ENCODE assay signal across 35 cellular contexts in the genomic region with DNA sequence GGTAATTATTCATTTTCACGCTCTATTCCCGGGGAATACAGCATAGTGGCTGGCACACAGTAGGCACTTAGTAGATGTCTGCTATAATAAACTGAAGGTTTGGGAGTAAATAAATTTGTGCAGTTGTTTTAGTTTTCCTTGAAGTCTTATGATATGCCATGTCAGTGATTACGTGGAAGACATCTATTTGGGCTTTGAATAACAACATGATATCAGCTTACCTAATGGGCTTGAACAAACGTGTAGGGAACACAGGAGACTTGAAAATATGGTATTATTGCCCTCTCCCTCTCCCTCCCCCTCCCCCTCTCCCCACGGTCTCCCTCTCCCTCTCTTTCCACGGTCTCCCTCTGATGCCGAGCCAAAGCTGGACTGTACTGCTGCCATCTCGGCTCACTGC.
"Had no signal": no experiment of that assay in that cellular context is flagged by ENCODE, and none has a peak within 500 bp of the region (broad histone marks: within the 10 kb centered on the region; RNA-seq: fewer than 3 reads in every experiment).

No MANE protein-coding gene starts in this region.

- H3K4me1 Mint-ChIP-seq: activated B cell treated with CpG ODN at 0.5 μM for 24 hours; activated CD4-positive, alpha-beta T cell treated with anti-CD3 and anti-CD28 coated beads, Interleukin-2, amount 10 ng/mL, durations not matched to agents 24 days and 14 days; activated naive CD8-positive, alpha-beta T cell treated with anti-CD3 and anti-CD28 coated beads for 36 hours; activated T-helper 17 cell treated with anti-CD3 and anti-CD28 coated beads, Interleukin-2, amount 50 U/mL, for 72 hours had no signal

- H3K9me3 Mint-ChIP-seq: activated CD4-positive, alpha-beta memory T cell treated with anti-CD3 and anti-CD28 coated beads for 36 hours; activated CD4-positive, alpha-beta T cell treated with anti-CD3 and anti-CD28 coated beads, Interleukin-2, amount 10 ng/mL, durations not matched to agents 24 days and 14 days; activated CD8-positive, alpha-beta T cell treated with anti-CD3 and anti-CD28 coated beads for 36 hours; activated T-cell treated with anti-CD3 and anti-CD28 coated beads, Interleukin-2, amount 50 U/mL, for 4 hours; activated T-cell treated with anti-CD3 and anti-CD28 coated beads, Interleukin-2, amount 50 U/mL, for 72 hours; activated T-helper 1 cell treated with anti-CD3 and anti-CD28 coated beads, Interleukin-12 subunit alpha, Interleukin-12 subunit beta, Interleukin-2, Interleukin-4 antibody, amounts not matched to agents 30 ng/mL and 10 ng/mL and 1 ng/mL, durations not matched to agents 14 hours and 24 hours and 36 hours; activated T-helper 17 cell treated with anti-CD3 and anti-CD28 coated beads, Interleukin-2, amount 50 U/mL, for 72 hours; T-helper 1 cell treated with Interleukin-12 subunit alpha and Interleukin-12 subunit beta and Interleukin-4 antibody, amounts not matched to agents 30 μg/mL and 1 μg/mL, for 36 hours; T-helper 2 cell treated with Interferon-gamma antibody and Interleukin-4, amounts not matched to agents 5 μg/mL and 100 μg/mL, for 36 hours had no signal

- H3K4me3 Mint-ChIP-seq: activated B cell treated with CpG ODN at 0.5 μM for 24 hours; activated CD4-positive, alpha-beta memory T cell treated with anti-CD3 and anti-CD28 coated beads for 36 hours; activated CD4-positive, alpha-beta T cell treated with anti-CD3 and anti-CD28 coated beads, Interleukin-2, amount 10 ng/mL, durations not matched to agents 24 days and 14 days; activated CD8-positive, alpha-beta T cell treated with anti-CD3 and anti-CD28 coated beads for 36 hours; activated naive CD4-positive, alpha-beta T cell treated with anti-CD3 and anti-CD28 coated beads for 36 hours; activated naive CD8-positive, alpha-beta T cell treated with anti-CD3 and anti-CD28 coated beads for 36 hours; activated T-cell treated with anti-CD3 and anti-CD28 coated beads, Interleukin-2, amount 50 U/mL, for 4 hours; activated T-cell treated with anti-CD3 and anti-CD28 coated beads, Interleukin-2, amount 50 U/mL, for 72 hours; activated T-helper 1 cell treated with anti-CD3 and anti-CD28 coated beads, Interleukin-12 subunit alpha, Interleukin-12 subunit beta, Interleukin-2, Interleukin-4 antibody, amounts not matched to agents 30 ng/mL and 10 ng/mL and 1 ng/mL, durations not matched to agents 14 hours and 24 hours and 36 hours; activated T-helper 17 cell treated with anti-CD3 and anti-CD28 coated beads, Interleukin-2, amount 50 U/mL, for 72 hours; T-helper 1 cell treated with Interleukin-12 subunit alpha and Interleukin-12 subunit beta and Interleukin-4 antibody, amounts not matched to agents 30 μg/mL and 1 μg/mL, for 36 hours; T-helper 2 cell treated with Interferon-gamma antibody and Interleukin-4, amounts not matched to agents 5 μg/mL and 100 μg/mL, for 36 hours had no signal

- ATAC-seq: activated CD8-positive, alpha-beta T cell treated with anti-CD3 and anti-CD28 coated beads for 36 hours; activated naive CD4-positive, alpha-beta T cell treated with anti-CD3 and anti-CD28 coated beads, Interleukin-2, amount 50 U/mL, for 72 hours; activated T-cell treated with anti-CD3 and anti-CD28 coated beads, Interleukin-2, amount 50 U/mL, for 4 hours; activated T-cell treated with anti-CD3 and anti-CD28 coated beads, Interleukin-2, amount 50 U/mL, for 72 hours; activated T-helper 17 cell treated with anti-CD3 and anti-CD28 coated beads, Interleukin-2, amount 50 U/mL, for 72 hours; body of pancreas had no signal

- DNase-seq: activated B cell treated with CpG ODN at 0.5 μM for 24 hours; activated CD4-positive, alpha-beta memory T cell treated with anti-CD3 and anti-CD28 coated beads for 36 hours; activated CD4-positive, alpha-beta T cell treated with anti-CD3 and anti-CD28 coated beads for 4 hours; activated CD4-positive, alpha-beta T cell treated with anti-CD3 and anti-CD28 coated beads, Interleukin-2, amount 10 ng/mL, durations not matched to agents 24 days and 14 days; activated CD4-positive, alpha-beta T cell treated with anti-CD3 and anti-CD28 coated beads, Interleukin-2, amount 50 U/mL, for 1 hour; activated CD4-positive, alpha-beta T cell treated with anti-CD3 and anti-CD28 coated beads, Interleukin-2, amount 50 U/mL, for 4 hours; activated CD4-positive, CD25-positive, alpha-beta regulatory T cell treated with anti-CD3 and anti-CD28 coated beads, Interleukin-2, amount 50 U/mL, for 72 hours; activated CD8-positive, alpha-beta memory T cell treated with anti-CD3 and anti-CD28 coated beads, Interleukin-2, amount 50 U/mL, for 4 hours; activated CD8-positive, alpha-beta T cell treated with anti-CD3 and anti-CD28 coated beads for 36 hours; activated effector memory CD4-positive, alpha-beta T cell treated with anti-CD3 and anti-CD28 coated beads, Interleukin-2, amount 50 U/mL, for 16 hours; activated gamma-delta T cell treated with Interleukin-2 at 50 U/mL for 16 hours; activated naive CD4-positive, alpha-beta T cell; activated naive CD4-positive, alpha-beta T cell treated with anti-CD3 and anti-CD28 coated beads for 36 hours; activated naive CD4-positive, alpha-beta T cell treated with anti-CD3 and anti-CD28 coated beads, Interleukin-2, amount 50 U/mL, for 16 hours; activated naive CD8-positive, alpha-beta T cell treated with anti-CD3 and anti-CD28 coated beads for 36 hours; activated T-cell treated with anti-CD3 and anti-CD28 coated beads for 4 hours; activated T-cell treated with anti-CD3 and anti-CD28 coated beads, Interleukin-2, amount 50 U/mL, for 1 hour; activated T-cell treated with anti-CD3 and anti-CD28 coated beads, Interleukin-2, amount 50 U/mL, for 4 hours; activated T-cell treated with anti-CD3 and anti-CD28 coated beads, Interleukin-2, amount 50 U/mL, for 72 hours; adrenal gland; amniotic stem cell; aorta; body of pancreas; brain microvascular endothelial cell; central memory CD4-positive, alpha-beta T cell; T-helper 1 cell; T-helper 2 cell; T-helper 9 cell had no signal

- H3K27me3 Mint-ChIP-seq: activated B cell treated with CpG ODN at 0.5 μM for 24 hours; activated CD4-positive, alpha-beta memory T cell treated with anti-CD3 and anti-CD28 coated beads for 36 hours; activated CD4-positive, alpha-beta T cell treated with anti-CD3 and anti-CD28 coated beads, Interleukin-2, amount 10 ng/mL, durations not matched to agents 24 days and 14 days; activated CD8-positive, alpha-beta T cell treated with anti-CD3 and anti-CD28 coated beads for 36 hours; activated naive CD8-positive, alpha-beta T cell treated with anti-CD3 and anti-CD28 coated beads for 36 hours; activated T-helper 17 cell treated with anti-CD3 and anti-CD28 coated beads, Interleukin-2, amount 50 U/mL, for 72 hours had no signal

- H3K27ac Mint-ChIP-seq: activated B cell treated with CpG ODN at 0.5 μM for 24 hours; activated CD4-positive, alpha-beta memory T cell treated with anti-CD3 and anti-CD28 coated beads for 36 hours; activated CD4-positive, alpha-beta T cell treated with anti-CD3 and anti-CD28 coated beads, Interleukin-2, amount 10 ng/mL, durations not matched to agents 24 days and 14 days; activated CD8-positive, alpha-beta T cell treated with anti-CD3 and anti-CD28 coated beads for 36 hours; activated naive CD4-positive, alpha-beta T cell treated with anti-CD3 and anti-CD28 coated beads for 36 hours; activated naive CD4-positive, alpha-beta T cell treated with anti-CD3 and anti-CD28 coated beads, Interleukin-2, amount 50 U/mL, for 72 hours; activated naive CD8-positive, alpha-beta T cell treated with anti-CD3 and anti-CD28 coated beads for 36 hours; activated T-cell treated with anti-CD3 and anti-CD28 coated beads, Interleukin-2, amount 50 U/mL, for 72 hours; activated T-helper 1 cell treated with anti-CD3 and anti-CD28 coated beads, Interleukin-12 subunit alpha, Interleukin-12 subunit beta, Interleukin-2, Interleukin-4 antibody, amounts not matched to agents 30 ng/mL and 10 ng/mL and 1 ng/mL, durations not matched to agents 14 hours and 24 hours and 36 hours; activated T-helper 17 cell treated with anti-CD3 and anti-CD28 coated beads, Interleukin-2, amount 50 U/mL, for 72 hours; T-helper 1 cell treated with Interleukin-12 subunit alpha and Interleukin-12 subunit beta and Interleukin-4 antibody, amounts not matched to agents 30 μg/mL and 1 μg/mL, for 36 hours; T-helper 2 cell treated with Interferon-gamma antibody and Interleukin-4, amounts not matched to agents 5 μg/mL and 100 μg/mL, for 36 hours had no signal

- FAIRE-seq: astrocyte, TTC549 had no signal
